ENCODE assay signal across 8 cellular contexts in the genomic region with DNA sequence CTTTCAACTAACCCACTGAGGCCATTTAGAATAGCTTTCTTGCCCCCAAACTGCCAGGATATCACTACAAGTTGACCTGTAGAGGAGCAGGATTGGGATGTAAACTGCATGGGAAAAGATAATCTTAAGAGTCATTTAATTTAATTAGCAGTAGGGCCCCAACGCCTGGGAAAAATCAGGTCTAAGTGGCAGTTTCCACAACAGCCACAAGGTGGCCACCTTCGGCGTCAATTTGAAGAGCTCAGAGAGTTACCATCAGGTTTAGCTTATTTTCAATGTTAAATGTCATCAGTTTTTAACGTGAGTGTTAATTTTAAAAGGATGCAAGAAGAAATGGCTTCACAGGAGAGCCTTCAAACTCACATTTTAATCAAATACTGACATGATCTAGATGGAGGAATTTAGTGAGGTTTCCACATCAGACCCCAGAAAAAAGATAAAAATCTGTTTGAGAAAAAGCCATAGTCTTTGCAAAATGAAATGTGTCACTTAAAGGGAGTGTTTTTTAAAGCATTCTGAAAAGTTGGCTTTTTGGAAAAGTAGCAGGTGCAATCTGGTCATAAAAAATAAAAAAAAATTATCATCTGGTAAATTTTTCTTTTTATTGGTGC.
DNase-seq lines count a peak whose midpoint lies in the region; ATAC-seq and TF ChIP-seq lines count a peak whose summit lies in the region.

No MANE protein-coding gene starts in this region.

- no peaks in the 10 kb centered on the region for H3K36me3 ChIP-seq in OCI-LY3 (replicated peaks; ENCODE audit: low read depth, low read length)
- no peaks in the 10 kb centered on the region for H3K36me3 ChIP-seq in prostate gland

- peak; percentile 75 for ATAC-seq in HG03139 (IDR thresholded peaks at IDR 0.05; ENCODE audit: unreplicated experiment)

- H2AFZ ChIP-seq in OCI-LY3 (ENCODE audit: low read depth, low read length), result no peak overlapping the region

- H3K36me3 Mint-ChIP-seq in activated T-helper 1 cell treated with anti-CD3 and anti-CD28 coated beads, Interleukin-12 subunit alpha, Interleukin-12 subunit beta, Interleukin-2, Interleukin-4 antibody, amounts not matched to agents 30 ng/mL and 10 ng/mL and 1 ng/mL, durations not matched to agents 14 hours and 24 hours and 36 hours (ENCODE audit: low read depth), result no peaks in the 10 kb centered on the region

- TF ChIP-seq CTCF in GM13977 (IDR thresholded peaks at IDR 0.05; ENCODE audit: extremely low read depth, insufficient read depth, missing control alignments) (peak; percentile 80), OCI-LY3 (IDR thresholded peaks at IDR 0.05; ENCODE audit: low read depth, low read length) (peak; percentile 85), prostate gland (IDR thresholded peaks at IDR 0.05) (peak; percentile 14 to 75 (median 71))

- H3K4me1 ChIP-seq in OCI-LY3 (ENCODE audit: low read length) (no peaks in the 10 kb centered on the region), prostate gland (replicated peaks) (no peaks in the 10 kb centered on the region)

- H3K79me2 ChIP-seq in OCI-LY3 (ENCODE audit: low read length), result no peaks in the 10 kb centered on the region

- H3K4me2 ChIP-seq in OCI-LY3 (ENCODE audit: low read length), result no peak overlapping the region

- H3K4me3 Mint-ChIP-seq in activated T-helper 1 cell treated with anti-CD3 and anti-CD28 coated beads, Interleukin-12 subunit alpha, Interleukin-12 subunit beta, Interleukin-2, Interleukin-4 antibody, amounts not matched to agents 30 ng/mL and 10 ng/mL and 1 ng/mL, durations not matched to agents 14 hours and 24 hours and 36 hours, result no peak overlapping the region

- TF ChIP-seq POLR2A in prostate gland (IDR thresholded peaks at IDR 0.05), result no peak

- DNase-seq in AG08395 (ENCODE audit: low spot score) (peak; percentile 53), GM13977 (ENCODE audit: low spot score) (peak; percentile 31), foreskin melanocyte (peak; percentile 35), prostate gland (ENCODE audit: low spot score) (peak; percentile 20), GF-D8 (lab: John Stamatoyannopoulos, UW) (no peak)
- peak; percentile 34 for DNase-seq in activated T-helper 1 cell treated with anti-CD3 and anti-CD28 coated beads, Interleukin-12 subunit alpha, Interleukin-12 subunit beta, Interleukin-2, Interleukin-4 antibody, amounts not matched to agents 30 ng/mL and 10 ng/mL and 1 ng/mL, durations not matched to agents 14 hours and 24 hours and 36 hours (ENCODE audit: low spot score)

- no peak overlapping the region for H3K9ac ChIP-seq in OCI-LY3 (ENCODE audit: low read length)

- H4K20me1 ChIP-seq in OCI-LY3 (ENCODE audit: insufficient read depth, low read length), result no peaks in the 10 kb centered on the region

- no peak overlapping the region for H3K27ac ChIP-seq in OCI-LY3 (ENCODE audit: low read length)
- no peak overlapping the region for H3K27ac ChIP-seq in prostate gland

- H3K4me3 ChIP-seq in OCI-LY3 (ENCODE audit: low read length) (no peak overlapping the region), prostate gland (no peak overlapping the region)

- intact Hi-C loops in activated T-helper 1 cell treated with anti-CD3 and anti-CD28 coated beads, Interleukin-12 subunit alpha, Interleukin-12 subunit beta, Interleukin-2, Interleukin-4 antibody, amounts not matched to agents 30 ng/mL and 10 ng/mL and 1 ng/mL, durations not matched to agents 14 hours and 24 hours and 36 hours (cut with micrococcal nuclease), result loop anchor here (1.0 to 2.0 kb wide), 4 partner anchors 247 to 730 kb away; a partner anchor contains a TSS
- intact Hi-C loops in prostate gland (cut with DNase I), result loop anchor here (5.0 kb wide), 1 partner anchor 723 kb away; no protein-coding TSS in a partner anchor

- H3K9me3 Mint-ChIP-seq in activated T-helper 1 cell treated with anti-CD3 and anti-CD28 coated beads, Interleukin-12 subunit alpha, Interleukin-12 subunit beta, Interleukin-2, Interleukin-4 antibody, amounts not matched to agents 30 ng/mL and 10 ng/mL and 1 ng/mL, durations not matched to agents 14 hours and 24 hours and 36 hours, result no peaks in the 10 kb centered on the region

- WGBS in prostate gland, result 2% methylated on average over 4 of the region's 4 CpGs

- in situ Hi-C loops in GM13977 (cut with MboI; ENCODE audit: low pct_unique_long_range_greater_than_20kb, low sequenced_read_pairs, unreplicated experiment), result loop anchor here (25.0 kb wide), 2 partner anchors 237 to 537 kb away; no protein-coding TSS in a partner anchor

- H3K9me3 ChIP-seq in OCI-LY3 (ENCODE audit: insufficient read depth, low read length) (no peaks in the 10 kb centered on the region), prostate gland (no peaks in the 10 kb centered on the region)

- H3K27me3 Mint-ChIP-seq in activated T-helper 1 cell treated with anti-CD3 and anti-CD28 coated beads, Interleukin-12 subunit alpha, Interleukin-12 subunit beta, Interleukin-2, Interleukin-4 antibody, amounts not matched to agents 30 ng/mL and 10 ng/mL and 1 ng/mL, durations not matched to agents 14 hours and 24 hours and 36 hours (ENCODE audit: insufficient read depth), result peaks cover 11% of the 10 kb centered on the region

- H3K27me3 ChIP-seq in OCI-LY3 (ENCODE audit: low read depth, low read length) (no peaks in the 10 kb centered on the region), prostate gland (replicated peaks; ENCODE audit: insufficient read depth) (no peaks in the 10 kb centered on the region)

- peaks cover 14% of the 10 kb centered on the region for H3K4me1 Mint-ChIP-seq in activated T-helper 1 cell treated with anti-CD3 and anti-CD28 coated beads, Interleukin-12 subunit alpha, Interleukin-12 subunit beta, Interleukin-2, Interleukin-4 antibody, amounts not matched to agents 30 ng/mL and 10 ng/mL and 1 ng/mL, durations not matched to agents 14 hours and 24 hours and 36 hours (ENCODE audit: low read depth)

- no peak overlapping the region for H3K27ac Mint-ChIP-seq in activated T-helper 1 cell treated with anti-CD3 and anti-CD28 coated beads, Interleukin-12 subunit alpha, Interleukin-12 subunit beta, Interleukin-2, Interleukin-4 antibody, amounts not matched to agents 30 ng/mL and 10 ng/mL and 1 ng/mL, durations not matched to agents 14 hours and 24 hours and 36 hours
